19 cellular contexts compared by ENCODE assay signal in genomic region chr14:79659995-79660975, GRCh38.
A peak's percentile ranks its signal among the peaks of the same experiment; 100 is the strongest.
DNase-seq lines count a peak whose midpoint lies in the region; ATAC-seq and TF ChIP-seq lines count a peak whose summit lies in the region.
"Had no signal": no experiment of that assay in that cellular context is flagged by ENCODE, and none has a peak within 500 bp of the region (broad histone marks: within the 10 kb centered on the region; RNA-seq: fewer than 3 reads in every experiment).

No MANE protein-coding gene starts in this region.

- no peaks in the 10 kb centered on the region for H3K4me1 Mint-ChIP-seq in chondrocyte (ENCODE audit: low read depth)
- H3K4me1 Mint-ChIP-seq in stimulated activated naive CD8-positive, alpha-beta T cell treated with anti-CD3 and anti-CD28 coated beads, Interleukin-15, amount 100 ng/mL, for 72 hours: no peaks in the 10 kb centered on the region
- H3K4me1 Mint-ChIP-seq: activated B cell treated with CpG ODN at 0.5 μM for 24 hours; activated naive CD8-positive, alpha-beta T cell treated with anti-CD3 and anti-CD28 coated beads, Interleukin-2, amount 10 ng/mL, durations not matched to agents 7 days and 5 days had no signal

- no peaks in the 10 kb centered on the region for H3K36me3 ChIP-seq in KMS-11 (ENCODE audit: insufficient read depth)
- H3K36me3 ChIP-seq: gastrocnemius medialis had no signal

- peaks cover 32% of the 10 kb centered on the region for H3K4me1 ChIP-seq in KMS-11 (ENCODE audit: low read depth, poor library complexity, severe bottlenecking)
- H3K4me1 ChIP-seq: gastrocnemius medialis had no signal

- TF ChIP-seq CTCF in KMS-11 (conservative IDR thresholded peaks at IDR 0.05; ENCODE audit: low read depth, low read length) (no peak), chondrocyte (IDR thresholded peaks at IDR 0.05) (no peak)

- H3K4me2 ChIP-seq in KMS-11: peak overlapping the region; percentile 55

- no peaks in the 10 kb centered on the region for H3K36me3 Mint-ChIP-seq in chondrocyte (ENCODE audit: low read depth)
- H3K36me3 Mint-ChIP-seq: activated naive CD8-positive, alpha-beta T cell treated with anti-CD3 and anti-CD28 coated beads, Interleukin-2, amount 10 ng/mL, durations not matched to agents 7 days and 5 days; natural killer cell treated with Interleukin-12 subunit alpha and Interleukin-12 subunit beta and Interleukin-15 and Interleukin-18, amount 100 ng/mL, for 72 hours had no signal

- peak overlapping the region; percentile 10; the same call in 1 of the 2 replicates for H2AFZ ChIP-seq in KMS-11 (ENCODE audit: low read depth)

- H4K20me1 ChIP-seq in KMS-11 (ENCODE audit: insufficient read depth): no peaks in the 10 kb centered on the region

- no peak overlapping the region for H3K27ac Mint-ChIP-seq in chondrocyte (ENCODE audit: unreplicated experiment)
- no peak overlapping the region for H3K27ac Mint-ChIP-seq in stimulated activated naive CD8-positive, alpha-beta T cell treated with anti-CD3 and anti-CD28 coated beads, Interleukin-15, amount 100 ng/mL, for 72 hours
- H3K27ac Mint-ChIP-seq: activated B cell treated with CpG ODN at 0.5 μM for 24 hours; activated naive CD8-positive, alpha-beta T cell treated with anti-CD3 and anti-CD28 coated beads, Interleukin-2, amount 10 ng/mL, durations not matched to agents 7 days and 5 days; natural killer cell treated with Interleukin-12 subunit alpha and Interleukin-12 subunit beta and Interleukin-15 and Interleukin-18, amount 100 ng/mL, for 72 hours had no signal

- DNase-seq in DMS79 (lab: John Stamatoyannopoulos, UW): peak; percentile 95
- DNase-seq in NCI-H82 (lab: John Stamatoyannopoulos, UW): peak; percentile 75
- DNase-seq in kidney tubule cell (ENCODE audit: low spot score): peak; percentile 9
- no peak for DNase-seq in chondrocyte (ENCODE audit: low spot score)
- no peak for DNase-seq in sciatic nerve (ENCODE audit: low spot score)
- no peak for DNase-seq in stimulated activated naive CD8-positive, alpha-beta T cell treated with anti-CD3 and anti-CD28 coated beads, Interleukin-15, amount 100 ng/mL, for 72 hours
- DNase-seq: activated B cell treated with CpG ODN at 0.5 μM for 24 hours; activated CD4-positive, alpha-beta T cell treated with anti-CD3 and anti-CD28 coated beads, Interleukin-2, amount 50 U/mL, for 48 hours; activated naive CD8-positive, alpha-beta T cell treated with anti-CD3 and anti-CD28 coated beads, Interleukin-2, amount 10 ng/mL, durations not matched to agents 7 days and 5 days; effector CD8-positive, alpha-beta T cell; gastrocnemius medialis; GF-D8; hippocampal formation; posterior cingulate gyrus; RPMI8226; T-helper 9 cell had no signal

- H3K27me3 Mint-ChIP-seq in chondrocyte (ENCODE audit: low read depth): no peaks in the 10 kb centered on the region
- no peaks in the 10 kb centered on the region for H3K27me3 Mint-ChIP-seq in stimulated activated naive CD8-positive, alpha-beta T cell treated with anti-CD3 and anti-CD28 coated beads, Interleukin-15, amount 100 ng/mL, for 72 hours
- H3K27me3 Mint-ChIP-seq: activated B cell treated with CpG ODN at 0.5 μM for 24 hours; activated naive CD8-positive, alpha-beta T cell treated with anti-CD3 and anti-CD28 coated beads, Interleukin-2, amount 10 ng/mL, durations not matched to agents 7 days and 5 days; natural killer cell treated with Interleukin-12 subunit alpha and Interleukin-12 subunit beta and Interleukin-15 and Interleukin-18, amount 100 ng/mL, for 72 hours had no signal

- peak overlapping the region; percentile 49; the same call in 1 of the 2 replicates for H3K9ac ChIP-seq in KMS-11

- peaks cover 9% of the 10 kb centered on the region for H3K9me3 Mint-ChIP-seq in chondrocyte (ENCODE audit: low read depth)
- peaks cover under 1 to 13% of the 10 kb centered on the region in 2 donors for H3K9me3 Mint-ChIP-seq in stimulated activated naive CD8-positive, alpha-beta T cell treated with anti-CD3 and anti-CD28 coated beads, Interleukin-15, amount 100 ng/mL, for 72 hours

- H3K4me3 ChIP-seq in KMS-11 (IDR thresholded peaks at IDR 0.05; ENCODE audit: insufficient read depth, low read depth, low read length): no peak overlapping the region
- H3K4me3 ChIP-seq: gastrocnemius medialis had no signal

- no peaks in the 10 kb centered on the region for H3K27me3 ChIP-seq in KMS-11 (ENCODE audit: insufficient read depth, low read depth)
- H3K27me3 ChIP-seq: gastrocnemius medialis had no signal

- H3K79me2 ChIP-seq in KMS-11 (ENCODE audit: insufficient read depth, low read depth): no peaks in the 10 kb centered on the region

- H3K4me3 Mint-ChIP-seq in chondrocyte (ENCODE audit: unreplicated experiment): no peak overlapping the region
- no peak overlapping the region for H3K4me3 Mint-ChIP-seq in stimulated activated naive CD8-positive, alpha-beta T cell treated with anti-CD3 and anti-CD28 coated beads, Interleukin-15, amount 100 ng/mL, for 72 hours
- H3K4me3 Mint-ChIP-seq: activated B cell treated with CpG ODN at 0.5 μM for 24 hours; activated naive CD8-positive, alpha-beta T cell treated with anti-CD3 and anti-CD28 coated beads, Interleukin-2, amount 10 ng/mL, durations not matched to agents 7 days and 5 days; natural killer cell treated with Interleukin-12 subunit alpha and Interleukin-12 subunit beta and Interleukin-15 and Interleukin-18, amount 100 ng/mL, for 72 hours had no signal

- intact Hi-C loops in sciatic nerve (cut with DNase I): no loop called here

- H3K27ac ChIP-seq in KMS-11: peak overlapping the region; percentile 85
- H3K27ac ChIP-seq: gastrocnemius medialis had no signal

- ATAC-seq in sciatic nerve: no peak
- no peak for ATAC-seq in stimulated activated naive CD8-positive, alpha-beta T cell treated with anti-CD3 and anti-CD28 coated beads, Interleukin-15, amount 100 ng/mL, for 72 hours
- ATAC-seq: esophagus mucosa; gastrocnemius medialis; natural killer cell treated with Interleukin-12 subunit alpha and Interleukin-12 subunit beta and Interleukin-15 and Interleukin-18, amount 100 ng/mL, for 72 hours had no signal

Comparison
In these comparisons a context has a peak if more than half of its experiments do, and no peak if none do; other contexts are left out.
1. DNase-seq: peak in DMS79 (single experiment), NCI-H82 (single experiment) and kidney tubule cell (single experiment); none in chondrocyte (single experiment), sciatic nerve (single experiment) and stimulated activated naive CD8-positive, alpha-beta T cell treated with anti-CD3 and anti-CD28 coated beads, Interleukin-15, amount 100 ng/mL, for 72 hours (0 of 2).